Comparison of ENCODE assay signal across 1 cellular context in the genomic region with DNA sequence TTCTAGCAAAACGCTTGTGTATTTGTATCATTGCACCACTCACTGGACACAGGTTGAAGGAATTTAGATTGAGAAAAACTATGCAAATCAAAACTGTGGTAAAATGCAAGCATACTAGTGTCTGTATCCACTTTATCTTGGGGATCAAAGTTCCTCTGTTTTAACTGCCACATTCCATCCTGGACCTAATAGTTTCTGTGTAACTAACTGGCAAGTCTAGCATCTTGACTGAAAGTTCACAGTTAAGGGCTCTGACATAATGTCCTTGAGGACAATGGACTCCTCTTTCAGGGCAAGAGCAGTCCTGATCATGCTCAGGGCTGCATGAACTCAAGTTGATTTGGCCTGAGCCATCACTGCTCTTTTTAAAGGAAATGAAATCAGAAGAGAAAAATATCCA.
TF ChIP-seq lines count a peak whose summit lies in the region.

No MANE protein-coding gene starts in this region.

TF ChIP-seq in WTC11, 78 proteins besides CTCF, POLR2A, EP300 and RAD21 (continued from another document):
- TF ChIP-seq, protein P1, sequence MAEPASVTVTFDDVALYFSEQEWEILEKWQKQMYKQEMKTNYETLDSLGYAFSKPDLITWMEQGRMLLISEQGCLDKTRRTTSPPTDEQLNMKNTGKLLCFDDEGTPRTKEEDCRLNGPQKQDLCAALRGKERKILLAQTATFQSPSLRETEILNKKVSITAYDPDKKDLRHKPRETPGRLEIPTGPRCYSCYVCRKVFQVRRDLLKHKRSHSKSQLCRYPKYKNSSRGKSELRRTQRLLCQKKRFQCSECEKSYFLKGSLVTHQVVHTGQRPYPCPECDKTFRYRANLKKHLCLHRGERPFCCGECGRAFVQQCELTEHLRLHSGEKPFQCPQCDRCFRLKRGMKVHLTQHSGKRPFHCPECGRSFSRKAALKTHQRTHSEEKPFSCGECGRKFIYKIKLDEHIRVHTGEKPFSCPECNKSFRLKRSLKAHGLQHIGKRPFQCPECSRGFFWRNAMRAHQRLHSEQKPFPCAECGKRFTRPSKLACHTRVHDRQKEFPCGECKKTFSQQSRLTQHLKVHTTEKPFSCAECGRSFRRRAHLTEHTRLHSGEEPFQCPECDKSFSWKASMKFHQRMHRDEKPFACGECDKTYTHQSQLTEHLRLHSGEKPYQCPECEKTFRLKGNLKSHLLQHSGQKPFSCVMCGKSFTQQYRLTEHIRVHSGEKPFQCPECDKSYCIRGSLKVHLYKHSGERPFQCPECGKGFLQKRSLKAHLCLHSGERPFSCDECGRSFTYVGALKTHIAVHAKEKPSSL (CRISPR knock-in tag; conservative IDR thresholded peaks at IDR 0.05): no peak
- TF ChIP-seq ZNF317 (CRISPR knock-in tag; IDR thresholded peaks at IDR 0.05; ENCODE audit: borderline replicate concordance, low read depth): no peak
- TF ChIP-seq, protein P2, sequence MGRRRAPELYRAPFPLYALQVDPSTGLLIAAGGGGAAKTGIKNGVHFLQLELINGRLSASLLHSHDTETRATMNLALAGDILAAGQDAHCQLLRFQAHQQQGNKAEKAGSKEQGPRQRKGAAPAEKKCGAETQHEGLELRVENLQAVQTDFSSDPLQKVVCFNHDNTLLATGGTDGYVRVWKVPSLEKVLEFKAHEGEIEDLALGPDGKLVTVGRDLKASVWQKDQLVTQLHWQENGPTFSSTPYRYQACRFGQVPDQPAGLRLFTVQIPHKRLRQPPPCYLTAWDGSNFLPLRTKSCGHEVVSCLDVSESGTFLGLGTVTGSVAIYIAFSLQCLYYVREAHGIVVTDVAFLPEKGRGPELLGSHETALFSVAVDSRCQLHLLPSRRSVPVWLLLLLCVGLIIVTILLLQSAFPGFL (CRISPR knock-in tag; IDR thresholded peaks at IDR 0.05; ENCODE audit: borderline replicate concordance): no peak
- TF ChIP-seq HMGA2 (CRISPR knock-in tag; IDR thresholded peaks at IDR 0.05): no peak
- TF ChIP-seq, protein P3, sequence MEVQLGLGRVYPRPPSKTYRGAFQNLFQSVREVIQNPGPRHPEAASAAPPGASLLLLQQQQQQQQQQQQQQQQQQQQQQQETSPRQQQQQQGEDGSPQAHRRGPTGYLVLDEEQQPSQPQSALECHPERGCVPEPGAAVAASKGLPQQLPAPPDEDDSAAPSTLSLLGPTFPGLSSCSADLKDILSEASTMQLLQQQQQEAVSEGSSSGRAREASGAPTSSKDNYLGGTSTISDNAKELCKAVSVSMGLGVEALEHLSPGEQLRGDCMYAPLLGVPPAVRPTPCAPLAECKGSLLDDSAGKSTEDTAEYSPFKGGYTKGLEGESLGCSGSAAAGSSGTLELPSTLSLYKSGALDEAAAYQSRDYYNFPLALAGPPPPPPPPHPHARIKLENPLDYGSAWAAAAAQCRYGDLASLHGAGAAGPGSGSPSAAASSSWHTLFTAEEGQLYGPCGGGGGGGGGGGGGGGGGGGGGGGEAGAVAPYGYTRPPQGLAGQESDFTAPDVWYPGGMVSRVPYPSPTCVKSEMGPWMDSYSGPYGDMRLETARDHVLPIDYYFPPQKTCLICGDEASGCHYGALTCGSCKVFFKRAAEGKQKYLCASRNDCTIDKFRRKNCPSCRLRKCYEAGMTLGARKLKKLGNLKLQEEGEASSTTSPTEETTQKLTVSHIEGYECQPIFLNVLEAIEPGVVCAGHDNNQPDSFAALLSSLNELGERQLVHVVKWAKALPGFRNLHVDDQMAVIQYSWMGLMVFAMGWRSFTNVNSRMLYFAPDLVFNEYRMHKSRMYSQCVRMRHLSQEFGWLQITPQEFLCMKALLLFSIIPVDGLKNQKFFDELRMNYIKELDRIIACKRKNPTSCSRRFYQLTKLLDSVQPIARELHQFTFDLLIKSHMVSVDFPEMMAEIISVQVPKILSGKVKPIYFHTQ (CRISPR knock-in tag; IDR thresholded peaks at IDR 0.05): no peak
- TF ChIP-seq, protein P4, sequence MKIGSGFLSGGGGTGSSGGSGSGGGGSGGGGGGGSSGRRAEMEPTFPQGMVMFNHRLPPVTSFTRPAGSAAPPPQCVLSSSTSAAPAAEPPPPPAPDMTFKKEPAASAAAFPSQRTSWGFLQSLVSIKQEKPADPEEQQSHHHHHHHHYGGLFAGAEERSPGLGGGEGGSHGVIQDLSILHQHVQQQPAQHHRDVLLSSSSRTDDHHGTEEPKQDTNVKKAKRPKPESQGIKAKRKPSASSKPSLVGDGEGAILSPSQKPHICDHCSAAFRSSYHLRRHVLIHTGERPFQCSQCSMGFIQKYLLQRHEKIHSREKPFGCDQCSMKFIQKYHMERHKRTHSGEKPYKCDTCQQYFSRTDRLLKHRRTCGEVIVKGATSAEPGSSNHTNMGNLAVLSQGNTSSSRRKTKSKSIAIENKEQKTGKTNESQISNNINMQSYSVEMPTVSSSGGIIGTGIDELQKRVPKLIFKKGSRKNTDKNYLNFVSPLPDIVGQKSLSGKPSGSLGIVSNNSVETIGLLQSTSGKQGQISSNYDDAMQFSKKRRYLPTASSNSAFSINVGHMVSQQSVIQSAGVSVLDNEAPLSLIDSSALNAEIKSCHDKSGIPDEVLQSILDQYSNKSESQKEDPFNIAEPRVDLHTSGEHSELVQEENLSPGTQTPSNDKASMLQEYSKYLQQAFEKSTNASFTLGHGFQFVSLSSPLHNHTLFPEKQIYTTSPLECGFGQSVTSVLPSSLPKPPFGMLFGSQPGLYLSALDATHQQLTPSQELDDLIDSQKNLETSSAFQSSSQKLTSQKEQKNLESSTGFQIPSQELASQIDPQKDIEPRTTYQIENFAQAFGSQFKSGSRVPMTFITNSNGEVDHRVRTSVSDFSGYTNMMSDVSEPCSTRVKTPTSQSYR (CRISPR knock-in tag; IDR thresholded peaks at IDR 0.05): no peak
- no peak for TF ChIP-seq MYBL2 (CRISPR knock-in tag; IDR thresholded peaks at IDR 0.05)
- TF ChIP-seq EMX1 (CRISPR knock-in tag; IDR thresholded peaks at IDR 0.05): no peak
- TF ChIP-seq, protein P5, sequence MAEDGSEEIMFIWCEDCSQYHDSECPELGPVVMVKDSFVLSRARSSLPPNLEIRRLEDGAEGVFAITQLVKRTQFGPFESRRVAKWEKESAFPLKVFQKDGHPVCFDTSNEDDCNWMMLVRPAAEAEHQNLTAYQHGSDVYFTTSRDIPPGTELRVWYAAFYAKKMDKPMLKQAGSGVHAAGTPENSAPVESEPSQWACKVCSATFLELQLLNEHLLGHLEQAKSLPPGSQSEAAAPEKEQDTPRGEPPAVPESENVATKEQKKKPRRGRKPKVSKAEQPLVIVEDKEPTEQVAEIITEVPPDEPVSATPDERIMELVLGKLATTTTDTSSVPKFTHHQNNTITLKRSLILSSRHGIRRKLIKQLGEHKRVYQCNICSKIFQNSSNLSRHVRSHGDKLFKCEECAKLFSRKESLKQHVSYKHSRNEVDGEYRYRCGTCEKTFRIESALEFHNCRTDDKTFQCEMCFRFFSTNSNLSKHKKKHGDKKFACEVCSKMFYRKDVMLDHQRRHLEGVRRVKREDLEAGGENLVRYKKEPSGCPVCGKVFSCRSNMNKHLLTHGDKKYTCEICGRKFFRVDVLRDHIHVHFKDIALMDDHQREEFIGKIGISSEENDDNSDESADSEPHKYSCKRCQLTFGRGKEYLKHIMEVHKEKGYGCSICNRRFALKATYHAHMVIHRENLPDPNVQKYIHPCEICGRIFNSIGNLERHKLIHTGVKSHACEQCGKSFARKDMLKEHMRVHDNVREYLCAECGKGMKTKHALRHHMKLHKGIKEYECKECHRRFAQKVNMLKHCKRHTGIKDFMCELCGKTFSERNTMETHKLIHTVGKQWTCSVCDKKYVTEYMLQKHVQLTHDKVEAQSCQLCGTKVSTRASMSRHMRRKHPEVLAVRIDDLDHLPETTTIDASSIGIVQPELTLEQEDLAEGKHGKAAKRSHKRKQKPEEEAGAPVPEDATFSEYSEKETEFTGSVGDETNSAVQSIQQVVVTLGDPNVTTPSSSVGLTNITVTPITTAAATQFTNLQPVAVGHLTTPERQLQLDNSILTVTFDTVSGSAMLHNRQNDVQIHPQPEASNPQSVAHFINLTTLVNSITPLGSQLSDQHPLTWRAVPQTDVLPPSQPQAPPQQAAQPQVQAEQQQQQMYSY (CRISPR knock-in tag; IDR thresholded peaks at IDR 0.05): no peak
- TF ChIP-seq ZBTB21 (CRISPR knock-in tag; IDR thresholded peaks at IDR 0.05; ENCODE audit: borderline replicate concordance): no peak
- TF ChIP-seq SP1 (CRISPR knock-in tag; conservative IDR thresholded peaks at IDR 0.05): no peak
- no peak for TF ChIP-seq ZNF263 (CRISPR knock-in tag; IDR thresholded peaks at IDR 0.05; ENCODE audit: low read depth)
- TF ChIP-seq TCF7 (CRISPR knock-in tag; IDR thresholded peaks at IDR 0.05; ENCODE audit: low read depth): no peak
- TF ChIP-seq, protein P6, sequence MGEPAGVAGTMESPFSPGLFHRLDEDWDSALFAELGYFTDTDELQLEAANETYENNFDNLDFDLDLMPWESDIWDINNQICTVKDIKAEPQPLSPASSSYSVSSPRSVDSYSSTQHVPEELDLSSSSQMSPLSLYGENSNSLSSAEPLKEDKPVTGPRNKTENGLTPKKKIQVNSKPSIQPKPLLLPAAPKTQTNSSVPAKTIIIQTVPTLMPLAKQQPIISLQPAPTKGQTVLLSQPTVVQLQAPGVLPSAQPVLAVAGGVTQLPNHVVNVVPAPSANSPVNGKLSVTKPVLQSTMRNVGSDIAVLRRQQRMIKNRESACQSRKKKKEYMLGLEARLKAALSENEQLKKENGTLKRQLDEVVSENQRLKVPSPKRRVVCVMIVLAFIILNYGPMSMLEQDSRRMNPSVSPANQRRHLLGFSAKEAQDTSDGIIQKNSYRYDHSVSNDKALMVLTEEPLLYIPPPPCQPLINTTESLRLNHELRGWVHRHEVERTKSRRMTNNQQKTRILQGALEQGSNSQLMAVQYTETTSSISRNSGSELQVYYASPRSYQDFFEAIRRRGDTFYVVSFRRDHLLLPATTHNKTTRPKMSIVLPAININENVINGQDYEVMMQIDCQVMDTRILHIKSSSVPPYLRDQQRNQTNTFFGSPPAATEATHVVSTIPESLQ (CRISPR knock-in tag; IDR thresholded peaks at IDR 0.05): no peak
